ENCODE assay signal across 12 cellular contexts in genomic region chr6:33280539-33280938, GRCh38. TPM values are rescaled to one million over a fixed set of nuclear protein-coding genes. Genes with fewer than 3 reads are reported as not detected.
DNase-seq lines count a peak whose midpoint lies in the region; ATAC-seq and TF ChIP-seq lines count a peak whose summit lies in the region.
"Had no signal": no experiment of that assay in that cellular context is flagged by ENCODE, and none has a peak within 500 bp of the region (broad histone marks: within the 10 kb centered on the region; RNA-seq: fewer than 3 reads in every experiment).

No MANE protein-coding gene starts in this region.

- CTCF ChIA-PET in activated CD8-positive, alpha-beta T cell treated with anti-CD3 and anti-CD28 coated beads, Interleukin-2, amount 10 ng/mL, durations not matched to agents 7 days and 5 days (lab: Charles Lee), result interaction anchor here (0.8 kb wide), 1 partner anchor 9 kb away, joined by 3 read pairs; the partner anchor contains the start of genes PFDN6 and WDR46

- H3K36me3 Mint-ChIP-seq in natural killer cell treated with Interleukin-12 subunit alpha and Interleukin-12 subunit beta and Interleukin-15 and Interleukin-18, amount 100 ng/mL, for 72 hours, result peaks cover 8% of the 10 kb centered on the region
- no peaks in the 10 kb centered on the region for H3K36me3 Mint-ChIP-seq in natural killer cell
- H3K36me3 Mint-ChIP-seq in activated CD8-positive, alpha-beta T cell treated with anti-CD3 and anti-CD28 coated beads, Interleukin-2, amount 10 ng/mL, durations not matched to agents 7 days and 5 days (ENCODE audit: low read depth), result peaks cover 66% of the 10 kb centered on the region
- H3K36me3 Mint-ChIP-seq in memory B cell, result peaks cover 2% of the 10 kb centered on the region
- H3K36me3 Mint-ChIP-seq in mesothelial cell of epicardium, result peaks cover 10% of the 10 kb centered on the region

- no peaks in the 10 kb centered on the region for H3K27me3 Mint-ChIP-seq in natural killer cell treated with Interleukin-12 subunit alpha and Interleukin-12 subunit beta and Interleukin-15 and Interleukin-18, amount 100 ng/mL, for 72 hours
- no peaks in the 10 kb centered on the region for H3K27me3 Mint-ChIP-seq in natural killer cell (ENCODE audit: low read depth in 2 of 2)
- no peaks in the 10 kb centered on the region for H3K27me3 Mint-ChIP-seq in activated CD8-positive, alpha-beta T cell treated with anti-CD3 and anti-CD28 coated beads, Interleukin-2, amount 10 ng/mL, durations not matched to agents 7 days and 5 days (ENCODE audit: low read depth)
- H3K27me3 Mint-ChIP-seq in memory B cell, result no peaks in the 10 kb centered on the region
- no peaks in the 10 kb centered on the region for H3K27me3 Mint-ChIP-seq in mesothelial cell of epicardium (ENCODE audit: low read depth)

- H3K27ac Mint-ChIP-seq in natural killer cell treated with Interleukin-12 subunit alpha and Interleukin-12 subunit beta and Interleukin-15 and Interleukin-18, amount 100 ng/mL, for 72 hours, result peak overlapping the region; percentile 11 to 75
- H3K27ac Mint-ChIP-seq in natural killer cell (peak overlapping the region in 1 of 2 donors; percentile 27), memory B cell (peak overlapping the region; percentile 58), mesothelial cell of epicardium (no peak overlapping the region)
- H3K27ac Mint-ChIP-seq in activated CD8-positive, alpha-beta T cell treated with anti-CD3 and anti-CD28 coated beads, Interleukin-2, amount 10 ng/mL, durations not matched to agents 7 days and 5 days, result peak overlapping the region; percentile 50

- DNase-seq in natural killer cell treated with Interleukin-12 subunit alpha and Interleukin-12 subunit beta and Interleukin-15 and Interleukin-18, amount 100 ng/mL, for 72 hours (ENCODE audit: low spot score), result no peak
- DNase-seq in natural killer cell, result no peak
- no peak for DNase-seq in activated CD8-positive, alpha-beta T cell treated with anti-CD3 and anti-CD28 coated beads, Interleukin-2, amount 10 ng/mL, durations not matched to agents 7 days and 5 days
- no peak for DNase-seq in memory B cell (ENCODE audit: low spot score in 2 of 2)
- no peak for DNase-seq in mesothelial cell of epicardium (ENCODE audit: low spot score in 2 of 2, unreplicated experiment in 2 of 2)
- DNase-seq in tibial nerve (ENCODE audit: low spot score in 2 of 2), result no peak
- DNase-seq in dorsolateral prefrontal cortex, result no peak
- DNase-seq: left ventricle myocardium superior, NCI-H187 had no signal

- no peaks in the 10 kb centered on the region for H3K9me3 ChIP-seq in tibial nerve
- H3K9me3 ChIP-seq: gastroesophageal sphincter, SJCRH30 had no signal

- intact Hi-C loops in natural killer cell (cut with micrococcal nuclease), result no loop called here
- intact Hi-C loops in dorsolateral prefrontal cortex (cut with DNase I), result loop anchor here in 1 of 2 donors (10.0 kb wide), 1 partner anchor 1316 kb away; no protein-coding TSS in a partner anchor

- no peak for ATAC-seq in natural killer cell treated with Interleukin-12 subunit alpha and Interleukin-12 subunit beta and Interleukin-15 and Interleukin-18, amount 100 ng/mL, for 72 hours
- ATAC-seq in natural killer cell (no peak), memory B cell (ENCODE audit: low read depth) (no peak), GM18858 (IDR thresholded peaks at IDR 0.05; ENCODE audit: unreplicated experiment) (no peak)
- no peak for ATAC-seq in activated CD8-positive, alpha-beta T cell treated with anti-CD3 and anti-CD28 coated beads, Interleukin-2, amount 10 ng/mL, durations not matched to agents 7 days and 5 days
- ATAC-seq: gastroesophageal sphincter, left ventricle myocardium superior had no signal

- POLR2A ChIA-PET in activated CD8-positive, alpha-beta T cell treated with anti-CD3 and anti-CD28 coated beads, Interleukin-2, amount 10 ng/mL, durations not matched to agents 7 days and 5 days (lab: Charles Lee), result interaction anchor here (1.1 kb wide), 1 partner anchor 33 kb away, joined by 3 read pairs; no protein-coding TSS in a partner anchor

- H3K4me3 ChIP-seq in tibial nerve (no peak overlapping the region), dorsolateral prefrontal cortex (no peak overlapping the region)
- H3K4me3 ChIP-seq: gastroesophageal sphincter, SJCRH30 had no signal

- no peaks in the 10 kb centered on the region for H3K27me3 ChIP-seq in tibial nerve
- H3K27me3 ChIP-seq in dorsolateral prefrontal cortex, result no peaks in the 10 kb centered on the region
- H3K27me3 ChIP-seq: gastroesophageal sphincter, SJCRH30 had no signal

- no peak for TF ChIP-seq POLR2A in tibial nerve (IDR thresholded peaks at IDR 0.05)

- H3K4me1 Mint-ChIP-seq in natural killer cell treated with Interleukin-12 subunit alpha and Interleukin-12 subunit beta and Interleukin-15 and Interleukin-18, amount 100 ng/mL, for 72 hours (ENCODE audit: low read depth in 2 of 2), result peaks cover 18 to 22% of the 10 kb centered on the region in 2 donors
- peaks cover 19 to 46% of the 10 kb centered on the region in 2 donors for H3K4me1 Mint-ChIP-seq in natural killer cell
- peaks cover 37% of the 10 kb centered on the region for H3K4me1 Mint-ChIP-seq in activated CD8-positive, alpha-beta T cell treated with anti-CD3 and anti-CD28 coated beads, Interleukin-2, amount 10 ng/mL, durations not matched to agents 7 days and 5 days (ENCODE audit: low read depth)
- H3K4me1 Mint-ChIP-seq in memory B cell, result peaks cover 24% of the 10 kb centered on the region
- peaks cover 19% of the 10 kb centered on the region for H3K4me1 Mint-ChIP-seq in mesothelial cell of epicardium

- H3K4me3 Mint-ChIP-seq in natural killer cell treated with Interleukin-12 subunit alpha and Interleukin-12 subunit beta and Interleukin-15 and Interleukin-18, amount 100 ng/mL, for 72 hours, result no peak overlapping the region
- no peak overlapping the region for H3K4me3 Mint-ChIP-seq in natural killer cell
- H3K4me3 Mint-ChIP-seq in activated CD8-positive, alpha-beta T cell treated with anti-CD3 and anti-CD28 coated beads, Interleukin-2, amount 10 ng/mL, durations not matched to agents 7 days and 5 days, result no peak overlapping the region
- no peak overlapping the region for H3K4me3 Mint-ChIP-seq in memory B cell
- no peak overlapping the region for H3K4me3 Mint-ChIP-seq in mesothelial cell of epicardium

- H3K27ac ChIP-seq in tibial nerve (no peak overlapping the region), dorsolateral prefrontal cortex (peak overlapping the region in 1 of 59 donors; percentile 88)
- H3K27ac ChIP-seq: SJCRH30 had no signal

- TF ChIP-seq CTCF in natural killer cell (IDR thresholded peaks at IDR 0.05), result no peak
- TF ChIP-seq CTCF in mesothelial cell of epicardium (IDR thresholded peaks at IDR 0.05; ENCODE audit: unreplicated experiment), result no peak
- no peak for TF ChIP-seq CTCF in tibial nerve (IDR thresholded peaks at IDR 0.05)
- no peak for TF ChIP-seq CTCF in dorsolateral prefrontal cortex (IDR thresholded peaks at IDR 0.05 in 54 of 56, conservative IDR thresholded peaks at IDR 0.05 in 2 of 56; ENCODE audit: low read depth in 1 of 56, partially characterized antibody in 56 of 56)

- WGBS in tibial nerve, 2 donors, result 75 to 81% methylated on average over 5 to 6 of the region's 6 CpGs

- peaks cover 3 to 81% (median 19%) of the 10 kb centered on the region in 3 donors for H3K36me3 ChIP-seq in tibial nerve

- peaks cover 0 to 33% (median 22%) of the 10 kb centered on the region in 4 donors for H3K4me1 ChIP-seq in tibial nerve
- H3K4me1 ChIP-seq: SJCRH30 had no signal

- H3K9me3 Mint-ChIP-seq in natural killer cell treated with Interleukin-12 subunit alpha and Interleukin-12 subunit beta and Interleukin-15 and Interleukin-18, amount 100 ng/mL, for 72 hours, result no peaks in the 10 kb centered on the region
- H3K9me3 Mint-ChIP-seq in natural killer cell, result no peaks in the 10 kb centered on the region
- H3K9me3 Mint-ChIP-seq in activated CD8-positive, alpha-beta T cell treated with anti-CD3 and anti-CD28 coated beads, Interleukin-2, amount 10 ng/mL, durations not matched to agents 7 days and 5 days (ENCODE audit: insufficient read depth), result no peaks in the 10 kb centered on the region
- no peaks in the 10 kb centered on the region for H3K9me3 Mint-ChIP-seq in memory B cell
- H3K9me3 Mint-ChIP-seq in mesothelial cell of epicardium, result no peaks in the 10 kb centered on the region

- TF ChIP-seq EP300 in tibial nerve (IDR thresholded peaks at IDR 0.05), result no peak

RNA-seq across cellular contexts. Expression of gene B3GALT4, which starts 3.6 kb away (rescaled TPM):
- total RNA-seq in natural killer cell treated with Interleukin-12 subunit alpha and Interleukin-12 subunit beta and Interleukin-15 and Interleukin-18, amount 100 ng/mL, for 72 hours, result 10 to 100 TPM; 10.1 to 11.2 TPM
- total RNA-seq in natural killer cell, result 10 to 100 TPM; 22.7 to 24.1 (median 23.1) TPM
- 10 to 100 TPM; 12.2 to 12.8 TPM for total RNA-seq in activated CD8-positive, alpha-beta T cell treated with anti-CD3 and anti-CD28 coated beads, Interleukin-2, amount 10 ng/mL, durations not matched to agents 7 days and 5 days
- 3.9 to 4.6 TPM (median 4.3 TPM) in 3 replicates for total RNA-seq in mesothelial cell of epicardium
- 10 to 100 TPM in 3 of 4 donors, 1 to 10 TPM in 1; 7.5 to 30.4 (median 17.7) TPM for total RNA-seq in tibial nerve
- total RNA-seq in dorsolateral prefrontal cortex, result 10 to 100 TPM in 42 of 120 experiments, 1 to 10 TPM in 78; 4.4 to 15.9 (median 9.3) TPM

RNA-seq across cellular contexts. Expression of gene WDR46, which starts 8.5 kb away (rescaled TPM):
- 100 to 1,000 TPM in 1 of 2 donors, 10 to 100 TPM in 1; 81.8 to 148 TPM for total RNA-seq in natural killer cell treated with Interleukin-12 subunit alpha and Interleukin-12 subunit beta and Interleukin-15 and Interleukin-18, amount 100 ng/mL, for 72 hours
- 10 to 100 TPM; 33.6 to 56.3 (median 47.0) TPM for total RNA-seq in natural killer cell
- total RNA-seq in activated CD8-positive, alpha-beta T cell treated with anti-CD3 and anti-CD28 coated beads, Interleukin-2, amount 10 ng/mL, durations not matched to agents 7 days and 5 days, result 10 to 100 TPM; 66.7 to 68.9 TPM
- total RNA-seq in mesothelial cell of epicardium, result 46.2 to 53.6 TPM (median 52.0 TPM) in 3 replicates
- 10 to 100 TPM; 46.5 to 88.4 (median 69.1) TPM for total RNA-seq in tibial nerve
- total RNA-seq in dorsolateral prefrontal cortex, result 10 to 100 TPM; 14.7 to 53.7 (median 30.1) TPM

RNA-seq across cellular contexts. Expression of gene RPS18, which starts 8.7 kb away (rescaled TPM):
- total RNA-seq in natural killer cell treated with Interleukin-12 subunit alpha and Interleukin-12 subunit beta and Interleukin-15 and Interleukin-18, amount 100 ng/mL, for 72 hours, result 1,000 to 10,000 TPM; 1,431 to 1,446 TPM
- total RNA-seq in natural killer cell (1,000 to 10,000 TPM; 1,182 to 1,707 (median 1,500) TPM), mesothelial cell of epicardium (2,626 to 2,771 TPM (median 2,750 TPM) in 3 replicates), tibial nerve (1,000 to 10,000 TPM; 2,115 to 2,529 (median 2,306) TPM), dorsolateral prefrontal cortex (100 to 1,000 TPM; 295 to 726 (median 479) TPM)
- 1,000 to 10,000 TPM; 2,792 to 2,813 TPM for total RNA-seq in activated CD8-positive, alpha-beta T cell treated with anti-CD3 and anti-CD28 coated beads, Interleukin-2, amount 10 ng/mL, durations not matched to agents 7 days and 5 days

RNA-seq across cellular contexts. Expression of gene PFDN6, which starts 8.9 kb away (rescaled TPM):
- 10 to 100 TPM; 72.0 to 76.8 TPM for total RNA-seq in natural killer cell treated with Interleukin-12 subunit alpha and Interleukin-12 subunit beta and Interleukin-15 and Interleukin-18, amount 100 ng/mL, for 72 hours
- 10 to 100 TPM; 19.2 to 26.5 (median 22.7) TPM for total RNA-seq in natural killer cell
- 10 to 100 TPM; 72.0 to 78.4 TPM for total RNA-seq in activated CD8-positive, alpha-beta T cell treated with anti-CD3 and anti-CD28 coated beads, Interleukin-2, amount 10 ng/mL, durations not matched to agents 7 days and 5 days
- 38.7 to 43.0 TPM (median 39.9 TPM) in 3 replicates for total RNA-seq in mesothelial cell of epicardium
- total RNA-seq in tibial nerve, result 10 to 100 TPM; 12.4 to 48.7 (median 21.0) TPM
- 10 to 100 TPM; 29.1 to 82.4 (median 59.2) TPM for total RNA-seq in dorsolateral prefrontal cortex

RNA-seq across cellular contexts. Expression of gene VPS52, which starts 8.9 kb away (rescaled TPM):
- total RNA-seq in natural killer cell treated with Interleukin-12 subunit alpha and Interleukin-12 subunit beta and Interleukin-15 and Interleukin-18, amount 100 ng/mL, for 72 hours, result 10 to 100 TPM; 48.6 to 76.5 TPM
- 100 to 1,000 TPM in 1 of 3 donors, 10 to 100 TPM in 2; 98.0 to 112 (median 99.4) TPM for total RNA-seq in natural killer cell
- total RNA-seq in activated CD8-positive, alpha-beta T cell treated with anti-CD3 and anti-CD28 coated beads, Interleukin-2, amount 10 ng/mL, durations not matched to agents 7 days and 5 days, result 10 to 100 TPM; 59.3 to 59.5 TPM
- 67.2 to 69.8 TPM (median 69.6 TPM) in 3 replicates for total RNA-seq in mesothelial cell of epicardium
- 10 to 100 TPM; 37.7 to 46.5 (median 45.2) TPM for total RNA-seq in tibial nerve
- 100 to 1,000 TPM in 1 of 120 experiments, 10 to 100 TPM in 119; 48.4 to 108 (median 68.9) TPM for total RNA-seq in dorsolateral prefrontal cortex
